In genomic region chr9:92247981-92248380, GRCh38 we compare ENCODE assay signal across 16 cellular contexts. TPM values are rescaled to one million over a fixed set of nuclear protein-coding genes. Genes with fewer than 3 reads are reported as not detected.
A peak's percentile ranks its signal among the peaks of the same experiment; 100 is the strongest.
DNase-seq lines count a peak whose midpoint lies in the region; ATAC-seq, FAIRE-seq and TF ChIP-seq lines count a peak whose summit lies in the region.
"Had no signal": no experiment of that assay in that cellular context is flagged by ENCODE, and none has a peak within 500 bp of the region (broad histone marks: within the 10 kb centered on the region; RNA-seq: fewer than 3 reads in every experiment).

No MANE protein-coding gene starts in this region.

- ATAC-seq in HG02852 (IDR thresholded peaks at IDR 0.05; ENCODE audit: unreplicated experiment) (no peak), left lung (no peak)
- ATAC-seq: HCT116 had no signal

- intact Hi-C loops in left lung (cut with DNase I), result no loop called here

- DNase-seq in HuH-7 (ENCODE audit: low spot score) (peak; percentile 46), brain microvascular endothelial cell (no peak), kidney glomerular epithelial cell (lab: John Stamatoyannopoulos, UW) (peak; percentile 93), small intestine (peak; percentile 41), inferior parietal cortex (ENCODE audit: extremely low spot score) (no peak), left lung (no peak)
- DNase-seq: C1 segment of cervical spinal cord, DMS153, KG1, NCI-H1048, NCI-H1694 treated with DMSO at 0.1 percent for 48 hours, NCI-H446, Right ventricle myocardium superior had no signal

- FAIRE-seq in small intestine (lab: Jason Lieb, UNC), result no peak
- FAIRE-seq: HTR-8/SVneo had no signal

- H3K27ac ChIP-seq in brain microvascular endothelial cell (peak overlapping the region; percentile 94), small intestine (ENCODE audit: low read depth in 1 of 2, low read length in 1 of 2) (no peak overlapping the region), left lung (no peak overlapping the region)

- no peak overlapping the region for H3K4me3 ChIP-seq in brain microvascular endothelial cell (ENCODE audit: low read depth, low read length)
- no peak overlapping the region for H3K4me3 ChIP-seq in small intestine (ENCODE audit: low read depth in 1 of 2, low read length in 2 of 2)
- no peak overlapping the region for H3K4me3 ChIP-seq in left lung

- H3K4me1 ChIP-seq in small intestine (ENCODE audit: control insufficient read depth in 2 of 2, insufficient read depth in 1 of 2, low read depth in 1 of 2, low read length in 1 of 2) (no peaks in the 10 kb centered on the region), left lung (no peaks in the 10 kb centered on the region)

- in situ Hi-C loops in brain microvascular endothelial cell (cut with HindIII; ENCODE audit: low pct_ligation_motif_present, low sequenced_read_pairs), result no loop called here

- peaks cover 79% of the 10 kb centered on the region for H3K36me3 ChIP-seq in brain microvascular endothelial cell (replicated peaks)
- peaks cover 24 to 27% of the 10 kb centered on the region in 2 donors for H3K36me3 ChIP-seq in small intestine (ENCODE audit: control insufficient read depth in 2 of 2, insufficient read depth in 2 of 2, low read length in 2 of 2)
- H3K36me3 ChIP-seq in left lung, result peaks cover 3 to 100% of the 10 kb centered on the region in 2 donors

- no peaks in the 10 kb centered on the region for H3K27me3 ChIP-seq in brain microvascular endothelial cell (replicated peaks)
- H3K27me3 ChIP-seq in small intestine (ENCODE audit: control insufficient read depth in 2 of 2, insufficient read depth in 2 of 2, low read length in 2 of 2), result no peaks in the 10 kb centered on the region
- no peaks in the 10 kb centered on the region for H3K27me3 ChIP-seq in left lung

- TF ChIP-seq CTCF in brain microvascular endothelial cell (IDR thresholded peaks at IDR 0.05; ENCODE audit: low read depth, low read length, missing control alignments) (no peak), left lung (IDR thresholded peaks at IDR 0.05) (no peak)

- 64 to 84% (median 69%) methylated on average over 3 of the region's 3 CpGs for WGBS in small intestine, 3 donors

- no peaks in the 10 kb centered on the region for H3K9me3 ChIP-seq in small intestine (ENCODE audit: control insufficient read depth, low read depth)
- no peaks in the 10 kb centered on the region for H3K9me3 ChIP-seq in left lung

RNA-seq across cellular contexts. Expression of gene IARS1, which starts 45.5 kb away (rescaled TPM):
- polyA plus RNA-seq in small intestine, result 10 to 100 TPM in 1 of 3 donors, 1 to 10 TPM in 2; 5.1 to 47.3 (median 9.5) TPM
- 100 to 1,000 TPM in 1 of 2 donors, 10 to 100 TPM in 1; 84.1 to 157 TPM for total RNA-seq in left lung

Comparison
In these comparisons a context has a peak if more than half of its experiments do, and no peak if none do; other contexts are left out.
1. DNase-seq: peak in HuH-7 (single experiment), kidney glomerular epithelial cell (single experiment) and small intestine (single experiment); none in brain microvascular endothelial cell (single experiment), inferior parietal cortex (single experiment) and left lung (0 of 2).